Comparison of ENCODE assay signal across 8 cellular contexts in the genomic region with DNA sequence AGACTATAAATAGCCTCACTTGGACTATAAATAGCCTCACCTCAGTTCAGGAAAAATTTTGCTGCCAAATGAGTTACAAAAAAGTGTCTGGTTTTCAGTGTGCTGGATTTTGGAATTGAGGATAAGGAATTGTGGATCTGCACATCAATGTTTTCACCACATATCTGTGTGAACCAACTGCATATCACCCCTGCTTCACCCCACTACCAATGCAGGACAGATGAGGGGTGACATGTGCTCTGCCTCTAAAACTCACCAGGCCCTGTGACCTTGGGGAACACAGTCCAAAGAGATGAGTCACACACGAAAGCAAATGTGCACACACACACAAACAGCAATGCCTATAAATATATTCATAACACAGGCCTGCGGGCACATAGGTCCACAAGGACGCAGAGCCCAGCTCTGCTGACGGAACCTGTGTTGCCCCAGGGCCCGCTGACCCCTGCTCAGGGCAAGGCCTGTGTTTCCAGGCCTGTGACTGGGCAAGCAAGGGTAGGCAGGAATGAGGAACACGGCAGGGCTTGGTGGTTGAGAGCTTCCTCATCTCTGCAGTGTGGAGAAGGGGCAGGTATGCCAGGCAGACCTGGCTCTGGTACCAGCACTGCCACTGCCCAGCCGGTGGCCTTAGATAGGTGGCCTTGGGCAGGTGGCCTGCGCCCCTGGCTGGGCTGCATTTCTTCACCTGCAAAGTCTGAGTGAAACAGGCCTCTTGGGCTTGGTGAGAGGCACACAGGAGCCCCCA.
DNase-seq lines count a peak whose midpoint lies in the region; ATAC-seq and TF ChIP-seq lines count a peak whose summit lies in the region.

No MANE protein-coding gene starts in this region.

- TF ChIP-seq POLR2A in breast epithelium (IDR thresholded peaks at IDR 0.05): no peak

- no peaks in the 10 kb centered on the region for H3K9me3 ChIP-seq in CD4-positive, alpha-beta T cell (ENCODE audit: control insufficient read depth, low read length)
- H3K9me3 ChIP-seq in breast epithelium (no peaks in the 10 kb centered on the region), mucosa of descending colon (no peaks in the 10 kb centered on the region)

- ATAC-seq in CD4-positive, alpha-beta T cell (ENCODE audit: poor library complexity): no peak
- ATAC-seq in mucosa of descending colon: peak; percentile 74
- ATAC-seq in GM19452 (IDR thresholded peaks at IDR 0.05; ENCODE audit: unreplicated experiment): no peak
- ATAC-seq in GM21737 (IDR thresholded peaks at IDR 0.05; ENCODE audit: unreplicated experiment): no peak

- H3K9me3 Mint-ChIP-seq in CD4-positive, alpha-beta T cell: no peaks in the 10 kb centered on the region

- H3K36me3 ChIP-seq in breast epithelium (no peaks in the 10 kb centered on the region), mucosa of descending colon (ENCODE audit: low read depth) (no peaks in the 10 kb centered on the region)

- H3K4me3 Mint-ChIP-seq in CD4-positive, alpha-beta T cell: no peak overlapping the region

- no peak for DNase-seq in CD4-positive, alpha-beta T cell
- DNase-seq in LoVo (ENCODE audit: low spot score) (peak; percentile 21), breast epithelium (ENCODE audit: low spot score in 2 of 2) (peak; percentile 56 to 81), mucosa of descending colon (no peak), ecto neural progenitor cell (ENCODE audit: low spot score) (no peak)
- DNase-seq in stimulated activated naive CD4-positive, alpha-beta T cell treated with Interleukin-2 at 50 U/mL for 16 hours (lab: John Stamatoyannopoulos, UW): no peak

- POLR2A ChIA-PET in CD4-positive, alpha-beta T cell (lab: Charles Lee): interaction anchor here (0.6 kb wide), 1 partner anchor 12 kb away, joined by 3 read pairs; no protein-coding TSS in a partner anchor

- CTCF ChIA-PET in CD4-positive, alpha-beta T cell (lab: Charles Lee): interaction anchor here (1.9 kb wide), 1 partner anchor 20 kb away, joined by 5 read pairs; no protein-coding TSS in a partner anchor

- H3K4me3 ChIP-seq in breast epithelium (no peak overlapping the region), mucosa of descending colon (no peak overlapping the region)

- no peak for TF ChIP-seq CTCF in CD4-positive, alpha-beta T cell (IDR thresholded peaks at IDR 0.05)
- TF ChIP-seq CTCF in breast epithelium (IDR thresholded peaks at IDR 0.05) (no peak), mucosa of descending colon (IDR thresholded peaks at IDR 0.05) (no peak)

- intact Hi-C loops in CD4-positive, alpha-beta T cell (cut with DNase I, micrococcal nuclease): no loop called here
- intact Hi-C loops in breast epithelium (cut with DNase I; ENCODE audit: low total_unique reads): no loop called here
- intact Hi-C loops in mucosa of descending colon (cut with DNase I, micrococcal nuclease): no loop called here

- H3K27ac ChIP-seq in CD4-positive, alpha-beta T cell (ENCODE audit: low read depth, low read length): no peak overlapping the region
- peak overlapping the region; percentile 68 to 82 for H3K27ac ChIP-seq in breast epithelium

- no peaks in the 10 kb centered on the region for H3K27me3 Mint-ChIP-seq in CD4-positive, alpha-beta T cell

- no peaks in the 10 kb centered on the region for H3K36me3 Mint-ChIP-seq in CD4-positive, alpha-beta T cell (ENCODE audit: low read depth)

- peaks cover 4 to 25% of the 10 kb centered on the region in 2 donors for H3K4me1 ChIP-seq in breast epithelium
- peaks cover 25% of the 10 kb centered on the region for H3K4me1 ChIP-seq in mucosa of descending colon (ENCODE audit: low read depth)

- no peaks in the 10 kb centered on the region for H3K27me3 ChIP-seq in CD4-positive, alpha-beta T cell (ENCODE audit: control insufficient read depth, insufficient read depth, low read length)
- H3K27me3 ChIP-seq in breast epithelium: no peaks in the 10 kb centered on the region

- peaks cover 60% of the 10 kb centered on the region for H3K4me1 Mint-ChIP-seq in CD4-positive, alpha-beta T cell (ENCODE audit: low read depth)

- H3K27ac Mint-ChIP-seq in CD4-positive, alpha-beta T cell: peak overlapping the region; percentile 66

Comparison
In these comparisons a context has a peak if more than half of its experiments do, and no peak if none do; other contexts are left out.
1. DNase-seq: peak in LoVo (single experiment) and breast epithelium (2 of 2); none in CD4-positive, alpha-beta T cell (0 of 10), mucosa of descending colon (0 of 3), ecto neural progenitor cell (single experiment) and stimulated activated naive CD4-positive, alpha-beta T cell treated with Interleukin-2 at 50 U/mL for 16 hours (single experiment).